ENCODE assay signal across 27 cellular contexts in genomic region chr7:154431045-154431444, GRCh38.
"Had no signal": no experiment of that assay in that cellular context is flagged by ENCODE, and none has a peak within 500 bp of the region (broad histone marks: within the 10 kb centered on the region; RNA-seq: fewer than 3 reads in every experiment).

No MANE protein-coding gene starts in this region.

- H2AFZ ChIP-seq: parathyroid adenoma had no signal

- H3K9me3 ChIP-seq: right atrium auricular region, tibial nerve had no signal

- H3K4me1 Mint-ChIP-seq: activated CD4-positive, alpha-beta T cell treated with anti-CD3 and anti-CD28 coated beads for 36 hours; activated CD8-positive, alpha-beta memory T cell treated with anti-CD3 and anti-CD28 coated beads, Interleukin-2, amount 10 ng/mL, durations not matched to agents 7 days and 5 days; immature natural killer cell; naive thymus-derived CD4-positive, alpha-beta T cell had no signal

- H3K4me3 ChIP-seq: coronary artery, dorsolateral prefrontal cortex, right atrium auricular region, smooth muscle cell, tibial nerve had no signal

- H3K27me3 Mint-ChIP-seq: activated CD4-positive, alpha-beta T cell treated with anti-CD3 and anti-CD28 coated beads for 36 hours; activated CD8-positive, alpha-beta memory T cell treated with anti-CD3 and anti-CD28 coated beads, Interleukin-2, amount 10 ng/mL, durations not matched to agents 7 days and 5 days had no signal

- H3K4me2 ChIP-seq: smooth muscle cell had no signal

- H3K4me1 ChIP-seq: parathyroid adenoma, right atrium auricular region, tibial nerve had no signal

- H3K79me2 ChIP-seq: parathyroid adenoma had no signal

- H3K27me3 ChIP-seq: dorsolateral prefrontal cortex, right atrium auricular region, tibial nerve had no signal

- H3K36me3 ChIP-seq: right atrium auricular region, tibial nerve had no signal

- H3K4me3 Mint-ChIP-seq: activated CD4-positive, alpha-beta T cell treated with anti-CD3 and anti-CD28 coated beads for 36 hours; activated CD8-positive, alpha-beta memory T cell treated with anti-CD3 and anti-CD28 coated beads, Interleukin-2, amount 10 ng/mL, durations not matched to agents 7 days and 5 days; activated CD8-positive, alpha-beta T cell treated with anti-CD3 and anti-CD28 coated beads, Interleukin-2, amount 10 ng/mL, durations not matched to agents 7 days and 5 days; immature natural killer cell; naive thymus-derived CD4-positive, alpha-beta T cell; T-helper 2 cell treated with Interferon-gamma antibody and Interleukin-4, amounts not matched to agents 5 μg/mL and 100 μg/mL, for 36 hours had no signal

- DNase-seq: activated CD4-positive, alpha-beta T cell treated with anti-CD3 and anti-CD28 coated beads for 36 hours; activated CD4-positive, CD25-positive, alpha-beta regulatory T cell; activated CD8-positive, alpha-beta memory T cell treated with anti-CD3 and anti-CD28 coated beads, Interleukin-2, amount 10 ng/mL, durations not matched to agents 7 days and 5 days; activated CD8-positive, alpha-beta T cell treated with anti-CD3 and anti-CD28 coated beads, Interleukin-2, amount 10 ng/mL, durations not matched to agents 7 days and 5 days; activated naive CD4-positive, alpha-beta T cell; activated T-cell treated with anti-CD3 and anti-CD28 coated beads, Interleukin-2, amount 50 U/mL, for 48 hours; cerebellar nuclear complex; dorsolateral prefrontal cortex; effector memory CD4-positive, alpha-beta T cell; erythroblast; hippocampal formation; immature natural killer cell; kidney; left colon; midbrain; naive thymus-derived CD4-positive, alpha-beta T cell; occipital lobe; stimulated activated CD4-positive, alpha-beta T cell treated with anti-CD3 and anti-CD28 coated beads, Interleukin-2, amount 100 ng/mL, for 24 hours; stimulated activated naive CD4-positive, alpha-beta T cell treated with Interleukin-2 at 50 U/mL for 16 hours; T-helper 1 cell had no signal

- H3K27ac Mint-ChIP-seq: activated CD4-positive, alpha-beta T cell treated with anti-CD3 and anti-CD28 coated beads for 36 hours; activated CD8-positive, alpha-beta memory T cell treated with anti-CD3 and anti-CD28 coated beads, Interleukin-2, amount 10 ng/mL, durations not matched to agents 7 days and 5 days; activated CD8-positive, alpha-beta T cell treated with anti-CD3 and anti-CD28 coated beads, Interleukin-2, amount 10 ng/mL, durations not matched to agents 7 days and 5 days; activated naive CD4-positive, alpha-beta T cell treated with anti-CD3 and anti-CD28 coated beads, Interleukin-2, amount 50 U/mL, for 72 hours; immature natural killer cell; naive thymus-derived CD4-positive, alpha-beta T cell; T-helper 2 cell treated with Interferon-gamma antibody and Interleukin-4, amounts not matched to agents 5 μg/mL and 100 μg/mL, for 36 hours had no signal

- H3K27ac ChIP-seq: coronary artery, parathyroid adenoma, right atrium auricular region, tibial nerve had no signal

- H3K36me3 Mint-ChIP-seq: activated CD8-positive, alpha-beta memory T cell treated with anti-CD3 and anti-CD28 coated beads, Interleukin-2, amount 10 ng/mL, durations not matched to agents 7 days and 5 days; activated naive CD4-positive, alpha-beta T cell treated with anti-CD3 and anti-CD28 coated beads, Interleukin-2, amount 50 U/mL, for 72 hours; immature natural killer cell; naive thymus-derived CD4-positive, alpha-beta T cell had no signal

- H3K9ac ChIP-seq: parathyroid adenoma had no signal
